In genomic region chrX:55451626-55451989, GRCh38 we compare ENCODE assay signal across 8 cellular contexts. TPM values are rescaled to one million over a fixed set of nuclear protein-coding genes. Genes with fewer than 3 reads are reported as not detected.
DNase-seq lines count a peak whose midpoint lies in the region; ATAC-seq and TF ChIP-seq lines count a peak whose summit lies in the region.

No MANE protein-coding gene starts in this region.

- H3K4me1 ChIP-seq in heart right ventricle (peaks cover 0 to 7% (median 0%) of the 10 kb centered on the region in 9 donors), skeletal muscle tissue (ENCODE audit: control insufficient read depth in 3 of 3, insufficient read depth in 3 of 3, low read length in 3 of 3) (peaks cover 0 to 4% (median 3%) of the 10 kb centered on the region in 3 donors)

- no peaks in the 10 kb centered on the region for H3F3A ChIP-seq in SU-DHL-6 (ENCODE audit: insufficient read depth)

- DNase-seq in GM06990 (ENCODE audit: extremely low read depth, insufficient read length) (no peak), HFFc6 (no peak), heart right ventricle (no peak), NCI-H1436 (lab: John Stamatoyannopoulos, UW) (no peak), HK-2 (ENCODE audit: unreplicated experiment) (no peak), DMS 273 (lab: John Stamatoyannopoulos, UW; ENCODE audit: unreplicated experiment) (no peak)

- intact Hi-C loops in heart right ventricle (cut with DNase I) = loop anchor here in 1 of 10 donors (10.0 kb wide), 2 partner anchors 263 to 287 kb away; partner anchors contain the start of gene RRAGB

- no peaks in the 10 kb centered on the region for H3K9me3 Mint-ChIP-seq in HFFc6

- peak overlapping the region; percentile 83 for H2AFZ ChIP-seq in SU-DHL-6 (ENCODE audit: low read depth, low read length, severe bottlenecking)

- no peak overlapping the region for H3K27ac ChIP-seq in SU-DHL-6 (ENCODE audit: low read depth, low read length)
- H3K27ac ChIP-seq in heart right ventricle = peak overlapping the region; percentile 58 to 89 (median 84)
- peak overlapping the region; percentile 79 for H3K27ac ChIP-seq in skeletal muscle tissue (ENCODE audit: low read depth, low read length)

- WGBS in heart right ventricle, 2 donors = 1 to 2% methylated on average over 9 to 11 of the region's 11 CpGs

- no peaks in the 10 kb centered on the region for H3K36me3 ChIP-seq in GM06990 (ENCODE audit: control insufficient read depth, insufficient read depth, low read length)
- H3K36me3 ChIP-seq in SU-DHL-6 (ENCODE audit: low read length) = no peaks in the 10 kb centered on the region
- no peaks in the 10 kb centered on the region for H3K36me3 ChIP-seq in heart right ventricle
- H3K36me3 ChIP-seq in skeletal muscle tissue (ENCODE audit: control insufficient read depth in 3 of 3, insufficient read depth in 3 of 3, low read length in 3 of 3) = no peaks in the 10 kb centered on the region

- H3K79me2 ChIP-seq in SU-DHL-6 (ENCODE audit: insufficient read depth, low read length) = no peaks in the 10 kb centered on the region

- H3K27ac Mint-ChIP-seq in HFFc6 = peak overlapping the region; percentile 91

- H3K4me1 Mint-ChIP-seq in HFFc6 (ENCODE audit: low read depth) = peaks cover 14% of the 10 kb centered on the region

- H3K27me3 ChIP-seq in GM06990 (replicated peaks; ENCODE audit: control insufficient read depth, insufficient read depth, low read length) (no peaks in the 10 kb centered on the region), SU-DHL-6 (ENCODE audit: low read length) (no peaks in the 10 kb centered on the region), heart right ventricle (no peaks in the 10 kb centered on the region), skeletal muscle tissue (ENCODE audit: control insufficient read depth in 3 of 3, insufficient read depth in 3 of 3, low read length in 3 of 3) (no peaks in the 10 kb centered on the region)

- H3K9me3 ChIP-seq in SU-DHL-6 (ENCODE audit: insufficient read depth, low read length) = no peaks in the 10 kb centered on the region
- no peaks in the 10 kb centered on the region for H3K9me3 ChIP-seq in heart right ventricle
- H3K9me3 ChIP-seq in skeletal muscle tissue (ENCODE audit: control insufficient read depth in 3 of 3, low read length in 3 of 3) = no peaks in the 10 kb centered on the region

- no peaks in the 10 kb centered on the region; the same call in 1 of the 2 replicates for H3K27me3 Mint-ChIP-seq in HFFc6 (ENCODE audit: insufficient read depth)

- no peaks in the 10 kb centered on the region for H3K9me2 ChIP-seq in SU-DHL-6 (replicated peaks; ENCODE audit: insufficient read depth, low read length)

- peak overlapping the region; percentile 76 for H3K4me3 ChIP-seq in GM06990 (replicated peaks; ENCODE audit: low read depth, low read length)
- H3K4me3 ChIP-seq in SU-DHL-6 (ENCODE audit: insufficient read depth, low read length, poor library complexity, severe bottlenecking) = peak overlapping the region; percentile 68
- H3K4me3 ChIP-seq in heart right ventricle = peak overlapping the region in 9 of 10 donors; percentile 64 to 86 (median 74)
- H3K4me3 ChIP-seq in skeletal muscle tissue (ENCODE audit: low read length in 3 of 3) = peak overlapping the region; percentile 78 to 91 (median 82)

- H3K9ac ChIP-seq in SU-DHL-6 (ENCODE audit: low read length) = peak overlapping the region; percentile 68
- H3K9ac ChIP-seq in skeletal muscle tissue (ENCODE audit: low read depth in 1 of 3, low read length in 3 of 3) = peak overlapping the region; percentile 77 to 83 (median 81)

- H3K4me2 ChIP-seq in SU-DHL-6 (ENCODE audit: low read depth, low read length, poor library complexity, severe bottlenecking) = peak overlapping the region; percentile 78

- H4K20me1 ChIP-seq in SU-DHL-6 (ENCODE audit: low read depth, low read length) = no peaks in the 10 kb centered on the region

- no peak for TF ChIP-seq CTCF in GM06990 (IDR thresholded peaks at IDR 0.05; ENCODE audit: insufficient read depth, low read length, poor library complexity, severe bottlenecking)
- no peak for TF ChIP-seq CTCF in HFFc6 (IDR thresholded peaks at IDR 0.05)
- TF ChIP-seq CTCF in SU-DHL-6 (IDR thresholded peaks at IDR 0.05; ENCODE audit: insufficient read depth, low read length, poor library complexity, severe bottlenecking) = no peak
- TF ChIP-seq CTCF in heart right ventricle (IDR thresholded peaks at IDR 0.05) = no peak

- H3K4me3 Mint-ChIP-seq in HFFc6 = peak overlapping the region; percentile 99

- peak; percentile 48 to 76 (median 75) for ATAC-seq in heart right ventricle

- H3K36me3 Mint-ChIP-seq in HFFc6 (ENCODE audit: low read depth) = no peaks in the 10 kb centered on the region

RNA-seq across cellular contexts. Expression of gene MAGEH1, which starts 0.3 kb away (rescaled TPM):
- 10 to 100 TPM; 20.6 to 25.3 (median 24.9) TPM for total RNA-seq in HFFc6 (2021; fragmentation: NEBNext Ultra II Directional; extraction: Animal tissue kit (Norgen Biotek cat#: 25700))
- total RNA-seq in heart right ventricle = 10 to 100 TPM in 8 of 10 donors, 1 to 10 TPM in 2; 9.2 to 15.0 (median 11.8) TPM
- 10 to 100 TPM in 1 of 2 donors, 1 to 10 TPM in 1; 6.5 to 28.4 TPM for polyA plus RNA-seq in heart right ventricle
- total RNA-seq in skeletal muscle tissue = 41.8 TPM

RNA-seq across cellular contexts. Expression of gene USP51, which starts 38.0 kb away (rescaled TPM):
- total RNA-seq in HFFc6 (2021; fragmentation: NEBNext Ultra II Directional; extraction: Animal tissue kit (Norgen Biotek cat#: 25700)) = 1 to 10 TPM in 3 of 6 experiments, under 1 TPM in 3; 0.73 to 1.2 (median 1.0) TPM
- total RNA-seq in heart right ventricle (1 to 10 TPM; 1.5 to 4.9 (median 2.3) TPM), skeletal muscle tissue (1.6 TPM)
- under 1 TPM; 0.25 to 0.66 TPM for polyA plus RNA-seq in heart right ventricle
